ENCODE assay signal across 2 cellular contexts in the genomic region with DNA sequence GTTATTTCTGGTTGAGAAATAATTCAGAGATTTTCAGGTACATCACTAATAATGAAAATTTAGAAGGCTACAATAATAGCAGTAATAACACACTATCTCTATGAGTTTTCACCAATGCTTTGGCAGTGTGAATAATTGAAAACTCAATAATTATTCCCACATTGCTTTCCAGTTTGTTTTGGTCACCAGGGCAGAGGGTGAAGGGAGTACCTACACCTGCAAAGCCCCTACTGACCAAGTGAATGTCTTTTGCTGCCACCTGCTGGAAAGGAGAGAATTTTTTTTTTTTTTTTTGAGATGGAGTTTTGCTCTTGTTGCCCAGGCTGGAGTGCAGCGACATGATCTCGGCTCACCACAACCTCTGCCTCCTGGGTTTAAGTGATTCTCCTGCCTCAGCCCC.
TF ChIP-seq lines count a peak whose summit lies in the region.

No MANE protein-coding gene starts in this region.

TF ChIP-seq in WTC11, 78 proteins besides CTCF, POLR2A, EP300 and RAD21 (continued from another document):
- TF ChIP-seq, protein P1, sequence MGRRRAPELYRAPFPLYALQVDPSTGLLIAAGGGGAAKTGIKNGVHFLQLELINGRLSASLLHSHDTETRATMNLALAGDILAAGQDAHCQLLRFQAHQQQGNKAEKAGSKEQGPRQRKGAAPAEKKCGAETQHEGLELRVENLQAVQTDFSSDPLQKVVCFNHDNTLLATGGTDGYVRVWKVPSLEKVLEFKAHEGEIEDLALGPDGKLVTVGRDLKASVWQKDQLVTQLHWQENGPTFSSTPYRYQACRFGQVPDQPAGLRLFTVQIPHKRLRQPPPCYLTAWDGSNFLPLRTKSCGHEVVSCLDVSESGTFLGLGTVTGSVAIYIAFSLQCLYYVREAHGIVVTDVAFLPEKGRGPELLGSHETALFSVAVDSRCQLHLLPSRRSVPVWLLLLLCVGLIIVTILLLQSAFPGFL (CRISPR knock-in tag; IDR thresholded peaks at IDR 0.05; ENCODE audit: borderline replicate concordance): no peak
- TF ChIP-seq, protein P2, sequence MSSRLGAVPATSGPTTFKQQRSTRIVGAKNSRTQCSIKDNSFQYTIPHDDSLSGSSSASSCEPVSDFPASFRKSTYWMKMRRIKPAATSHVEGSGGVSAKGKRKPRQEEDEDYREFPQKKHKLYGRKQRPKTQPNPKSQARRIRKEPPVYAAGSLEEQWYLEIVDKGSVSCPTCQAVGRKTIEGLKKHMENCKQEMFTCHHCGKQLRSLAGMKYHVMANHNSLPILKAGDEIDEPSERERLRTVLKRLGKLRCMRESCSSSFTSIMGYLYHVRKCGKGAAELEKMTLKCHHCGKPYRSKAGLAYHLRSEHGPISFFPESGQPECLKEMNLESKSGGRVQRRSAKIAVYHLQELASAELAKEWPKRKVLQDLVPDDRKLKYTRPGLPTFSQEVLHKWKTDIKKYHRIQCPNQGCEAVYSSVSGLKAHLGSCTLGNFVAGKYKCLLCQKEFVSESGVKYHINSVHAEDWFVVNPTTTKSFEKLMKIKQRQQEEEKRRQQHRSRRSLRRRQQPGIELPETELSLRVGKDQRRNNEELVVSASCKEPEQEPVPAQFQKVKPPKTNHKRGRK (CRISPR knock-in tag; IDR thresholded peaks at IDR 0.05; ENCODE audit: borderline replicate concordance): no peak
- TF ChIP-seq, protein P3, sequence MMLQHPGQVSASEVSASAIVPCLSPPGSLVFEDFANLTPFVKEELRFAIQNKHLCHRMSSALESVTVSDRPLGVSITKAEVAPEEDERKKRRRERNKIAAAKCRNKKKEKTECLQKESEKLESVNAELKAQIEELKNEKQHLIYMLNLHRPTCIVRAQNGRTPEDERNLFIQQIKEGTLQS (CRISPR knock-in tag; conservative IDR thresholded peaks at IDR 0.05): no peak
- TF ChIP-seq, protein P4, sequence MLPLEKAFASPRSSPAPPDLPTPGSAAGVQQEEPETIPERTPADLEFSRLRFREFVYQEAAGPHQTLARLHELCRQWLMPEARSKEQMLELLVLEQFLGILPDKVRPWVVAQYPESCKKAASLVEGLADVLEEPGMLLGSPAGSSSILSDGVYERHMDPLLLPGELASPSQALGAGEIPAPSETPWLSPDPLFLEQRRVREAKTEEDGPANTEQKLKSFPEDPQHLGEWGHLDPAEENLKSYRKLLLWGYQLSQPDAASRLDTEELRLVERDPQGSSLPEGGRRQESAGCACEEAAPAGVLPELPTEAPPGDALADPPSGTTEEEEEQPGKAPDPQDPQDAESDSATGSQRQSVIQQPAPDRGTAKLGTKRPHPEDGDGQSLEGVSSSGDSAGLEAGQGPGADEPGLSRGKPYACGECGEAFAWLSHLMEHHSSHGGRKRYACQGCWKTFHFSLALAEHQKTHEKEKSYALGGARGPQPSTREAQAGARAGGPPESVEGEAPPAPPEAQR (CRISPR knock-in tag; IDR thresholded peaks at IDR 0.05): no peak
- no peak for TF ChIP-seq ATF1 (CRISPR knock-in tag; IDR thresholded peaks at IDR 0.05)
- no peak for TF ChIP-seq CREB1 (CRISPR knock-in tag; IDR thresholded peaks at IDR 0.05)
- TF ChIP-seq NFYB (CRISPR knock-in tag; conservative IDR thresholded peaks at IDR 0.05; ENCODE audit: low read depth): no peak
- TF ChIP-seq, protein P5, sequence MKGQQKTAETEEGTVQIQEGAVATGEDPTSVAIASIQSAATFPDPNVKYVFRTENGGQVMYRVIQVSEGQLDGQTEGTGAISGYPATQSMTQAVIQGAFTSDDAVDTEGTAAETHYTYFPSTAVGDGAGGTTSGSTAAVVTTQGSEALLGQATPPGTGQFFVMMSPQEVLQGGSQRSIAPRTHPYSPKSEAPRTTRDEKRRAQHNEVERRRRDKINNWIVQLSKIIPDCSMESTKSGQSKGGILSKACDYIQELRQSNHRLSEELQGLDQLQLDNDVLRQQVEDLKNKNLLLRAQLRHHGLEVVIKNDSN (CRISPR knock-in tag; IDR thresholded peaks at IDR 0.05): no peak
TF ChIP-seq in WTC11: peak in this region for 0.

TF ChIP-seq in neural cell, 6 proteins besides CTCF, POLR2A, EP300 and RAD21 (continued from another document):
- TF ChIP-seq MXI1 (conservative IDR thresholded peaks at IDR 0.05; ENCODE audit: poor library complexity, severe bottlenecking): no peak
TF ChIP-seq in neural cell: peak in this region for 0.
